ENCODE assay signal across 17 cellular contexts in genomic region chr3:109369510-109369909, GRCh38. TPM values are rescaled to one million over a fixed set of nuclear protein-coding genes. Genes with fewer than 3 reads are reported as not detected.
DNase-seq lines count a peak whose midpoint lies in the region; ATAC-seq and TF ChIP-seq lines count a peak whose summit lies in the region.
"Had no signal": no experiment of that assay in that cellular context is flagged by ENCODE, and none has a peak within 500 bp of the region (broad histone marks: within the 10 kb centered on the region; RNA-seq: fewer than 3 reads in every experiment).

No MANE protein-coding gene starts in this region.

- H3K27me3 Mint-ChIP-seq in GM23338 (ENCODE audit: insufficient read depth, low read depth, poor library complexity): no peaks in the 10 kb centered on the region
- peaks cover 2% of the 10 kb centered on the region for H3K27me3 Mint-ChIP-seq in neural progenitor cell (ENCODE audit: insufficient read depth, low read depth)
- H3K27me3 Mint-ChIP-seq: IgD-negative memory B cell; naive thymus-derived CD8-positive, alpha-beta T cell had no signal

- H2AFZ ChIP-seq in GM23338 (no peak overlapping the region), OCI-LY1 (ENCODE audit: low read length) (no peak overlapping the region), neural progenitor cell (replicated peaks) (no peak overlapping the region)

- no peak for TF ChIP-seq POLR2A in gastroesophageal sphincter (IDR thresholded peaks at IDR 0.05)

- H3F3A ChIP-seq in GM23338 (replicated peaks; ENCODE audit: low read depth) (no peaks in the 10 kb centered on the region), OCI-LY1 (ENCODE audit: insufficient read depth, low read length) (no peaks in the 10 kb centered on the region), neural progenitor cell (ENCODE audit: low read depth) (no peaks in the 10 kb centered on the region)

- H3K36me3 Mint-ChIP-seq in GM23338 (ENCODE audit: low read depth) (peaks cover 17% of the 10 kb centered on the region), neural progenitor cell (no peaks in the 10 kb centered on the region)
- H3K36me3 Mint-ChIP-seq: CD8-positive, alpha-beta T cell; IgD-negative memory B cell; naive thymus-derived CD8-positive, alpha-beta T cell had no signal

- H3K9me2 ChIP-seq in GM23338 (ENCODE audit: insufficient read depth) (no peaks in the 10 kb centered on the region), OCI-LY1 (ENCODE audit: low read depth, low read length) (no peaks in the 10 kb centered on the region)

- peaks cover 11% of the 10 kb centered on the region; the same call in 1 of the 2 replicates for H3K4me1 ChIP-seq in GM23338 (ENCODE audit: insufficient read depth)
- H3K4me1 ChIP-seq in OCI-LY1 (ENCODE audit: insufficient read depth, low read length, severe bottlenecking): no peaks in the 10 kb centered on the region
- H3K4me1 ChIP-seq in neural progenitor cell: no peaks in the 10 kb centered on the region
- H3K4me1 ChIP-seq in gastroesophageal sphincter: no peaks in the 10 kb centered on the region
- H3K4me1 ChIP-seq: left ventricle myocardium inferior had no signal

- no peak for TF ChIP-seq EP300 in gastroesophageal sphincter (IDR thresholded peaks at IDR 0.05)

- H3K27me3 ChIP-seq in GM23338 (ENCODE audit: insufficient read depth) (no peaks in the 10 kb centered on the region), OCI-LY1 (ENCODE audit: insufficient read depth, low read length) (no peaks in the 10 kb centered on the region), neural progenitor cell (no peaks in the 10 kb centered on the region), gastroesophageal sphincter (no peaks in the 10 kb centered on the region)
- H3K27me3 ChIP-seq: foreskin keratinocyte had no signal

- WGBS in gastroesophageal sphincter (ENCODE audit: low coverage in 1 of 2), 2 donors: 73 to 81% methylated on average over 2 of the region's 2 CpGs

- H3K27ac ChIP-seq in GM23338 (ENCODE audit: low read depth) (no peak overlapping the region), OCI-LY1 (ENCODE audit: low read depth, low read length, poor library complexity, severe bottlenecking) (no peak overlapping the region), neural progenitor cell (no peak overlapping the region), gastroesophageal sphincter (no peak overlapping the region)
- H3K27ac ChIP-seq: foreskin keratinocyte, left ventricle myocardium inferior had no signal

- H3K9me3 Mint-ChIP-seq in GM23338: no peaks in the 10 kb centered on the region; the same call in 2 of the 3 replicates
- no peaks in the 10 kb centered on the region for H3K9me3 Mint-ChIP-seq in neural progenitor cell
- H3K9me3 Mint-ChIP-seq: CD8-positive, alpha-beta T cell; naive thymus-derived CD8-positive, alpha-beta T cell had no signal

- H4K20me1 ChIP-seq in GM23338 (replicated peaks; ENCODE audit: insufficient read depth) (no peaks in the 10 kb centered on the region), OCI-LY1 (ENCODE audit: insufficient read depth, low read length) (no peaks in the 10 kb centered on the region), neural progenitor cell (ENCODE audit: low read depth) (no peaks in the 10 kb centered on the region)

- H3K4me3 Mint-ChIP-seq in GM23338: no peak overlapping the region
- no peak overlapping the region for H3K4me3 Mint-ChIP-seq in neural progenitor cell
- H3K4me3 Mint-ChIP-seq: CD8-positive, alpha-beta T cell; IgD-negative memory B cell; naive thymus-derived CD8-positive, alpha-beta T cell had no signal

- TF ChIP-seq CTCF in GM23338 (conservative IDR thresholded peaks at IDR 0.05; ENCODE audit: low read depth in 2 of 2): peak; percentile 74 to 85
- TF ChIP-seq CTCF in OCI-LY1 (IDR thresholded peaks at IDR 0.05; ENCODE audit: low read length): peak; percentile 12; the same call in 1 of the 2 replicates
- peak; percentile 46 for TF ChIP-seq CTCF in neural progenitor cell (IDR thresholded peaks at IDR 0.05)
- TF ChIP-seq CTCF in gastroesophageal sphincter (IDR thresholded peaks at IDR 0.05): peak in 1 of 4 experiments; percentile 7

- no peak overlapping the region for H3K4me3 ChIP-seq in GM23338
- no peak overlapping the region for H3K4me3 ChIP-seq in OCI-LY1 (ENCODE audit: low read depth, low read length, poor library complexity, severe bottlenecking)
- H3K4me3 ChIP-seq in neural progenitor cell: no peak overlapping the region
- no peak overlapping the region for H3K4me3 ChIP-seq in gastroesophageal sphincter
- H3K4me3 ChIP-seq: left ventricle myocardium inferior had no signal

- H3K4me1 Mint-ChIP-seq in GM23338 (peaks cover 5% of the 10 kb centered on the region; the same call in 2 of the 3 replicates), neural progenitor cell (peaks cover 5% of the 10 kb centered on the region)
- H3K4me1 Mint-ChIP-seq: IgD-negative memory B cell; naive thymus-derived CD8-positive, alpha-beta T cell had no signal

- H3K4me2 ChIP-seq in GM23338: no peak overlapping the region
- no peak overlapping the region for H3K4me2 ChIP-seq in OCI-LY1 (ENCODE audit: low read length)
- H3K4me2 ChIP-seq in neural progenitor cell: no peak overlapping the region

- H3K9me3 ChIP-seq in OCI-LY1 (ENCODE audit: low read length): no peaks in the 10 kb centered on the region
- H3K9me3 ChIP-seq in neural progenitor cell (ENCODE audit: low read depth): no peaks in the 10 kb centered on the region
- no peaks in the 10 kb centered on the region for H3K9me3 ChIP-seq in gastroesophageal sphincter
- H3K9me3 ChIP-seq: left ventricle myocardium inferior had no signal

- H3K27ac Mint-ChIP-seq in GM23338 (no peak overlapping the region), neural progenitor cell (no peak overlapping the region)
- H3K27ac Mint-ChIP-seq: CD8-positive, alpha-beta T cell; IgD-negative memory B cell; naive thymus-derived CD8-positive, alpha-beta T cell had no signal

- ATAC-seq in GM23338 (peak; percentile 98), HG03469 (IDR thresholded peaks at IDR 0.05; ENCODE audit: unreplicated experiment) (no peak), gastroesophageal sphincter (no peak)
- ATAC-seq: CD8-positive, alpha-beta T cell; foreskin keratinocyte; naive thymus-derived CD8-positive, alpha-beta T cell had no signal

- H3K79me2 ChIP-seq in GM23338 (replicated peaks; ENCODE audit: insufficient read depth) (peaks cover 8% of the 10 kb centered on the region; the same call in 1 of the 2 replicates), OCI-LY1 (ENCODE audit: insufficient read depth, low read length) (no peaks in the 10 kb centered on the region), neural progenitor cell (ENCODE audit: low read depth) (no peaks in the 10 kb centered on the region)

- peaks cover 9% of the 10 kb centered on the region for H3K36me3 ChIP-seq in GM23338 (ENCODE audit: insufficient read depth)
- H3K36me3 ChIP-seq in OCI-LY1 (ENCODE audit: insufficient read depth, low read length): no peaks in the 10 kb centered on the region
- H3K36me3 ChIP-seq in neural progenitor cell: no peaks in the 10 kb centered on the region
- H3K36me3 ChIP-seq in gastroesophageal sphincter: no peaks in the 10 kb centered on the region
- H3K36me3 ChIP-seq: left ventricle myocardium inferior had no signal

- H3K9ac ChIP-seq in OCI-LY1 (ENCODE audit: low read length) (no peak overlapping the region), neural progenitor cell (no peak overlapping the region)

- peak; percentile 79 for DNase-seq in GM23338 (ENCODE audit: low spot score)
- DNase-seq in epidermal melanocyte (ENCODE audit: insufficient read length, low spot score): peak; percentile 18
- peak; percentile 45 for DNase-seq in neural progenitor cell (ENCODE audit: low spot score)
- no peak for DNase-seq in activated CD4-positive, alpha-beta T cell treated with anti-CD3 and anti-CD28 coated beads, Interleukin-2, amount 50 U/mL, for 48 hours
- DNase-seq: CD8-positive, alpha-beta T cell; foreskin keratinocyte; left ventricle myocardium inferior; naive thymus-derived CD8-positive, alpha-beta T cell; NCI-H1436; NCI-H69; retina; stimulated activated CD4-positive, alpha-beta T cell treated with anti-CD3 and anti-CD28 coated beads, Interleukin-4, amount 100 ng/mL, for 4 hours; stimulated activated naive CD4-positive, alpha-beta T cell had no signal

TF ChIP-seq in GM23338, 12 proteins besides CTCF, POLR2A, EP300 and RAD21:
- peak; percentile 27; the same call in 1 of the 2 replicates for TF ChIP-seq NANOG (IDR thresholded peaks at IDR 0.05; ENCODE audit: borderline replicate concordance)
- no peak for TF ChIP-seq EZH2phosphoT487 (IDR thresholded peaks at IDR 0.05; ENCODE audit: unreplicated experiment)
- no peak for TF ChIP-seq STAT1 (IDR thresholded peaks at IDR 0.05; ENCODE audit: unreplicated experiment)
- no peak for TF ChIP-seq ZNF331 (CRISPR knock-in tag; IDR thresholded peaks at IDR 0.05; ENCODE audit: low read depth)

RNA-seq across cellular contexts. Expression of gene DPPA4, which starts 32.2 kb away (rescaled TPM):
- total RNA-seq in GM23338 (2014; rRNA removed; shearing (Covaris generic)): 806 and 878 TPM in 2 replicates
- polyA plus RNA-seq in GM23338 (2016; fragmentation: Nextera tagmentation; extraction: Ambion mirVana): 546 and 574 TPM in 2 replicates
- total RNA-seq in neural progenitor cell (ENCODE audit: low replicate concordance): 187 and 215 TPM in 2 replicates
- not detected for total RNA-seq in gastroesophageal sphincter
- total RNA-seq: foreskin keratinocyte, left ventricle myocardium inferior had no signal
- polyA plus RNA-seq: foreskin keratinocyte, IgD-negative memory B cell had no signal

RNA-seq across cellular contexts. Expression of gene DPPA2, which starts 53.2 kb away (rescaled TPM):
- total RNA-seq in GM23338 (2014; rRNA removed; shearing (Covaris generic)): 9.3 and 14.3 TPM in 2 replicates
- 18.9 and 21.5 TPM in 2 replicates for polyA plus RNA-seq in GM23338 (2016; fragmentation: Nextera tagmentation; extraction: Ambion mirVana)
- total RNA-seq in neural progenitor cell (ENCODE audit: low replicate concordance) (1.2 and 1.8 TPM in 2 replicates), gastroesophageal sphincter (not detected)
- total RNA-seq: CD8-positive, alpha-beta T cell; foreskin keratinocyte; left ventricle myocardium inferior; naive thymus-derived CD8-positive, alpha-beta T cell had no signal
- polyA plus RNA-seq: foreskin keratinocyte; IgD-negative memory B cell; naive thymus-derived CD8-positive, alpha-beta T cell had no signal

Comparison
In these comparisons a context has a peak if more than half of its experiments do, and no peak if none do; other contexts are left out.
1. DNase-seq: peak in GM23338 (single experiment), epidermal melanocyte (single experiment) and neural progenitor cell (single experiment); none in activated CD4-positive, alpha-beta T cell treated with anti-CD3 and anti-CD28 coated beads, Interleukin-2, amount 50 U/mL, for 48 hours (0 of 2).
2. RNA of gene DPPA4, which starts 32.2 kb away (total RNA-seq): 806 to 878 TPM in GM23338 and 187 to 215 TPM in neural progenitor cell; not detected in gastroesophageal sphincter; every median in the first group is over 100 times any median in the second.